17 cellular contexts compared by ENCODE assay signal in genomic region chr4:89704651-89705395, GRCh38.
DNase-seq lines count a peak whose midpoint lies in the region; TF ChIP-seq lines count a peak whose summit lies in the region.
"Had no signal": no experiment of that assay in that cellular context is flagged by ENCODE, and none has a peak within 500 bp of the region (broad histone marks: within the 10 kb centered on the region; RNA-seq: fewer than 3 reads in every experiment).

No MANE protein-coding gene starts in this region.

- H3K4me1 ChIP-seq in adipocyte (ENCODE audit: control insufficient read depth, insufficient read depth, low read length) (no peaks in the 10 kb centered on the region), esophagus muscularis mucosa (no peaks in the 10 kb centered on the region)
- H3K4me1 ChIP-seq: BE2C had no signal

- no peak for TF ChIP-seq CTCF in esophagus muscularis mucosa (IDR thresholded peaks at IDR 0.05)

- TF ChIP-seq POLR2A in esophagus muscularis mucosa (IDR thresholded peaks at IDR 0.05; ENCODE audit: low read depth), result no peak

- H3K27ac ChIP-seq in esophagus muscularis mucosa (replicated peaks in 1 of 4), result no peak overlapping the region
- H3K27ac ChIP-seq: PC-9, RWPE1 had no signal

- H3K4me3 ChIP-seq in adipocyte (ENCODE audit: low read length) (no peak overlapping the region), esophagus muscularis mucosa (no peak overlapping the region)
- H3K4me3 ChIP-seq: PC-9 had no signal

- DNase-seq in DMS 273 (lab: John Stamatoyannopoulos, UW; ENCODE audit: unreplicated experiment) (peak; percentile 73), NCI-H1694 treated with DMSO at 0.1 percent for 48 hours (lab: John Stamatoyannopoulos, UW) (peak; percentile 44), adipocyte (ENCODE audit: low read depth) (peak; percentile 47), fibroblast of peridontal ligament (ENCODE audit: extremely low read depth) (peak; percentile 34), posterior cingulate gyrus (no peak), esophagus muscularis mucosa (ENCODE audit: extremely low spot score) (no peak), glomerular visceral epithelial cell (ENCODE audit: extremely low spot score) (no peak)
- no peak for DNase-seq in stimulated activated naive CD4-positive, alpha-beta T cell (lab: John Stamatoyannopoulos, UW)
- DNase-seq: BE2C; CD4-positive, CD25-positive, alpha-beta regulatory T cell; COR-L47; NCI-H1105 treated with DMSO at 0.1 percent for 48 hours; NCI-H1930; NCI-H82; PC-9; SIG-M5 had no signal

- H3K36me3 ChIP-seq in adipocyte (ENCODE audit: control insufficient read depth, insufficient read depth, low read length, severe bottlenecking) (no peaks in the 10 kb centered on the region), esophagus muscularis mucosa (no peaks in the 10 kb centered on the region)
- H3K36me3 ChIP-seq: BE2C had no signal

- WGBS in esophagus muscularis mucosa, result 93% methylated on average over 2 of the region's 2 CpGs

- H3K9me3 ChIP-seq in adipocyte (ENCODE audit: control insufficient read depth, low read length) (no peaks in the 10 kb centered on the region), esophagus muscularis mucosa (no peaks in the 10 kb centered on the region)
- H3K9me3 ChIP-seq: BE2C had no signal

- H3K27me3 ChIP-seq in adipocyte (replicated peaks; ENCODE audit: control insufficient read depth, insufficient read depth, low read length), result no peaks in the 10 kb centered on the region
- no peaks in the 10 kb centered on the region for H3K27me3 ChIP-seq in esophagus muscularis mucosa
- H3K27me3 ChIP-seq: BE2C had no signal

- TF ChIP-seq EP300 in esophagus muscularis mucosa (IDR thresholded peaks at IDR 0.05), result no peak

- intact Hi-C loops in posterior cingulate gyrus (cut with DNase I), result loop anchor here (10.0 kb wide), 1 partner anchor 130 kb away; the partner anchor contains the start of gene SNCA
- intact Hi-C loops in esophagus muscularis mucosa (cut with DNase I), result no loop called here

- no peak overlapping the region for H3K9ac ChIP-seq in adipocyte (ENCODE audit: low read length)

Comparison
In these comparisons a context has a peak if more than half of its experiments do, and no peak if none do; other contexts are left out.
1. DNase-seq: peak in DMS 273 (single experiment), NCI-H1694 treated with DMSO at 0.1 percent for 48 hours (single experiment), adipocyte (single experiment) and fibroblast of peridontal ligament (single experiment); none in stimulated activated naive CD4-positive, alpha-beta T cell (0 of 6), posterior cingulate gyrus (0 of 10), esophagus muscularis mucosa (single experiment) and glomerular visceral epithelial cell (single experiment).